10 cellular contexts compared by ENCODE assay signal in the genomic region with DNA sequence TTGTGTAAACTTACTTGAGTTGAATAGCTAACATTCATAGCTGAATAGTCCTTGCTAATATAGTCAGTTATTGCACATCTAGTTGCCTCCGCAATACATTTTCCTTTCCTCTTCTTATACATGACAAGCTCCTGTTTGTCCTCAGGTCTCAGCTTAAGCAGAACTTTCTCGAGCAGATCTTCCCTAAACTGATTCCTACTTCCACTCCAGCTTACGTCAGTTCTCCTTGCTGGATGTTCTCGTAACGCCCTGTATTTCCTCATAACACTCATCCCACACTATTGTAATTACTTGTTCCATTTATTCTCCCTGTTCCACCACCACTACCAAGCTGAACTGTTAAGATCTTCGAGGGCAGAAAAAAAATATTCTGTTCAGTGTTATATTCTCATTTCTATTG. TPM values are rescaled to one million over a fixed set of nuclear protein-coding genes. Genes with fewer than 3 reads are reported as not detected.
"Had no signal": no experiment of that assay in that cellular context is flagged by ENCODE, and none has a peak within 500 bp of the region (broad histone marks: within the 10 kb centered on the region; RNA-seq: fewer than 3 reads in every experiment).

No MANE protein-coding gene starts in this region.

- H2AFZ ChIP-seq: GM23248 had no signal

- H3K27ac ChIP-seq: GM23248 had no signal

- ATAC-seq: HCT116 had no signal

- H3K4me3 Mint-ChIP-seq: HFFc6, IgD-negative memory B cell had no signal

- H3K27ac Mint-ChIP-seq: HFFc6, IgD-negative memory B cell had no signal

- DNase-seq: GM23248, GOT3, H7, HFFc6, KG1 had no signal

- FAIRE-seq: HTR-8/SVneo had no signal

- H3K9ac ChIP-seq: GM23248 had no signal

- H3K36me3 ChIP-seq: HAP-1 had no signal

- H3K4me1 ChIP-seq: HAP-1 had no signal

- H3K9me3 Mint-ChIP-seq: HFFc6 had no signal

- H3K9me3 ChIP-seq: HAP-1 had no signal

- H3K4me3 ChIP-seq: GM23248, HAP-1 had no signal

RNA-seq across cellular contexts. Expression of a gene that starts 15.4 kb away (rescaled TPM):
- total RNA-seq: H4 had no signal
- polyA plus RNA-seq: IgD-negative memory B cell had no signal
